ENCODE assay signal across 8 cellular contexts in genomic region chr14:100384819-100385813, GRCh38. TPM values are rescaled to one million over a fixed set of nuclear protein-coding genes. Genes with fewer than 3 reads are reported as not detected.
A peak's percentile ranks its signal among the peaks of the same experiment; 100 is the strongest.
DNase-seq lines count a peak whose midpoint lies in the region; ATAC-seq, FAIRE-seq and TF ChIP-seq lines count a peak whose summit lies in the region.

No MANE protein-coding gene starts in this region.

- peaks cover 18% of the 10 kb centered on the region for H3K4me1 ChIP-seq in vagina

- H3K27ac ChIP-seq in VCaP, result peak overlapping the region; percentile 2; the same call in 1 of the 2 replicates
- no peak overlapping the region for H3K27ac ChIP-seq in vagina

- no peak for FAIRE-seq in HTR-8/SVneo (lab: Jason Lieb, UNC)

- no peak for TF ChIP-seq POLR2A in vagina (IDR thresholded peaks at IDR 0.05)

- DNase-seq in AG20443 (ENCODE audit: low spot score), result peak; percentile 47
- DNase-seq in HTR-8/SVneo (ENCODE audit: insufficient read length, low spot score), result peak; percentile 54
- DNase-seq in left ventricle myocardium superior, result no peak
- no peak for DNase-seq in vagina (ENCODE audit: extremely low spot score in 2 of 2)
- DNase-seq in NK-92 (lab: John Stamatoyannopoulos, UW; ENCODE audit: unreplicated experiment), result no peak

- ATAC-seq in left ventricle myocardium superior (peak; percentile 48), GM19324 (IDR thresholded peaks at IDR 0.05; ENCODE audit: low FRiP score, unreplicated experiment) (no peak), GM21717 (IDR thresholded peaks at IDR 0.05; ENCODE audit: unreplicated experiment) (no peak)

- H3K9me3 ChIP-seq in vagina, result no peaks in the 10 kb centered on the region

- TF ChIP-seq CTCF in VCaP (conservative IDR thresholded peaks at IDR 0.05) (peak; percentile 73), vagina (IDR thresholded peaks at IDR 0.05) (peak; percentile 52 to 58 (median 57))

- H3K4me3 ChIP-seq in vagina, result no peak overlapping the region

- intact Hi-C loops in left ventricle myocardium superior (cut with micrococcal nuclease) (loop anchor here (5.0 kb wide), 2 partner anchors 262 to 1242 kb away; no protein-coding TSS in a partner anchor), vagina (cut with DNase I) (loop anchor here (5.0 to 10.0 kb wide), 3 partner anchors 143 to 1240 kb away; no protein-coding TSS in a partner anchor)

- H3K36me3 ChIP-seq in vagina, result no peaks in the 10 kb centered on the region

- H3K27me3 ChIP-seq in vagina, result no peaks in the 10 kb centered on the region

RNA-seq across cellular contexts. Expression of gene WDR25, which starts 8.8 kb away (rescaled TPM):
- total RNA-seq in left ventricle myocardium superior (4.5 TPM), vagina (4.2 TPM)

Comparison
In these comparisons a context has a peak if more than half of its experiments do, and no peak if none do; other contexts are left out.
1. DNase-seq: peak in AG20443 (single experiment) and HTR-8/SVneo (single experiment); none in left ventricle myocardium superior (single experiment), vagina (0 of 2) and NK-92 (single experiment).